ENCODE assay signal across 35 cellular contexts in the genomic region with DNA sequence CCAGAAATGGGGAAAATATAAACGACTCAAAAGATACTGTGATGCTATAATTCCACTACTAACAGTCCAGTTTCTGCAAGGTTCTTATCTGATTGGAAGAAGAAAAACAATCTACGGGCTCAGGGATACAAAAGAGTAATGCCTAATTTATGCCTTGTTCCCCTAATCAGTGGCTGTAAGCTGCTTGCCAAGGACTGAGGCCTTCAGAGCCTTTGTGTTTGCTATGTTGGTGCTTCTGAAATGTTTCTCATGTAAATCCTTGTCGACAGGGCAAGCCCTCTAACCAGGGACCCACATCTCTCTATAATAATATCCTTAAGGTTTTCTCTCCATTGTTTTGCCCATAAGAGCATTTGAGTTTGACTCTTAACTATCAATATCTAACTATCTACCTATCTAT.
"Had no signal": no experiment of that assay in that cellular context is flagged by ENCODE, and none has a peak within 500 bp of the region (broad histone marks: within the 10 kb centered on the region; RNA-seq: fewer than 3 reads in every experiment).

No MANE protein-coding gene starts in this region.

- H3K4me3 ChIP-seq: ascending aorta, MG63 had no signal

- H3K27ac Mint-ChIP-seq: activated CD4-positive, alpha-beta T cell treated with anti-CD3 and anti-CD28 coated beads, Interleukin-2, amount 10 ng/mL, durations not matched to agents 24 days and 14 days; activated CD8-positive, alpha-beta T cell treated with anti-CD3 and anti-CD28 coated beads for 36 hours; activated naive CD8-positive, alpha-beta T cell treated with anti-CD3 and anti-CD28 coated beads for 36 hours; activated T-cell treated with anti-CD3 and anti-CD28 coated beads, Interleukin-2, amount 50 U/mL, for 72 hours; activated T-helper 17 cell treated with anti-CD3 and anti-CD28 coated beads, Interleukin-2, amount 50 U/mL, for 72 hours had no signal

- DNase-seq: activated CD4-positive, alpha-beta T cell treated with anti-CD3 and anti-CD28 coated beads, Interleukin-2, amount 10 ng/mL, durations not matched to agents 24 days and 14 days; activated CD4-positive, alpha-beta T cell treated with anti-CD3 and anti-CD28 coated beads, Interleukin-2, amount 50 U/mL, for 4 hours; activated CD4-positive, CD25-positive, alpha-beta regulatory T cell; activated CD8-positive, alpha-beta T cell treated with anti-CD3 and anti-CD28 coated beads for 36 hours; activated effector memory CD4-positive, alpha-beta T cell treated with anti-CD3 and anti-CD28 coated beads, Interleukin-2, amount 50 U/mL, for 16 hours; activated naive CD4-positive, alpha-beta T cell; activated naive CD4-positive, alpha-beta T cell treated with anti-CD3 and anti-CD28 coated beads, Interleukin-2, amount 50 U/mL, for 16 hours; activated naive CD8-positive, alpha-beta T cell treated with anti-CD3 and anti-CD28 coated beads for 36 hours; activated T-cell treated with anti-CD3 and anti-CD28 coated beads, Interleukin-2, amount 50 U/mL, for 1 hour; activated T-cell treated with anti-CD3 and anti-CD28 coated beads, Interleukin-2, amount 50 U/mL, for 72 hours; amniotic stem cell; caudate nucleus; Kasumi-1; KG1; MG63; MV-4-11; NCI-H1092; NCI-H1436 treated with DMSO at 0.1 percent for 48 hours; NCI-H1694 treated with DMSO at 0.1 percent for 48 hours; NCI-H2029 treated with DMSO at 0.1 percent for 48 hours; NCI-H2107; NCI-H2171; NCI-H510A; NCI-H526; NCI-H748 treated with DMSO at 0.1 percent for 48 hours; NK-92 treated with Interleukin-12 subunit alpha and Interleukin-12 subunit beta, amount 100 ng/mL, for 24 hours; Right ventricle myocardium superior; SW 1271; T-helper 1 cell; T-helper 2 cell; T-helper 9 cell had no signal

- H3K4me1 ChIP-seq: ascending aorta had no signal

- H3K4me3 Mint-ChIP-seq: activated CD4-positive, alpha-beta T cell treated with anti-CD3 and anti-CD28 coated beads, Interleukin-2, amount 10 ng/mL, durations not matched to agents 24 days and 14 days; activated CD8-positive, alpha-beta T cell treated with anti-CD3 and anti-CD28 coated beads for 36 hours; activated naive CD8-positive, alpha-beta T cell treated with anti-CD3 and anti-CD28 coated beads for 36 hours; activated T-cell treated with anti-CD3 and anti-CD28 coated beads, Interleukin-2, amount 50 U/mL, for 72 hours; activated T-helper 17 cell treated with anti-CD3 and anti-CD28 coated beads, Interleukin-2, amount 50 U/mL, for 72 hours; brain had no signal

- H3K4me1 Mint-ChIP-seq: activated CD4-positive, alpha-beta T cell treated with anti-CD3 and anti-CD28 coated beads, Interleukin-2, amount 10 ng/mL, durations not matched to agents 24 days and 14 days; activated T-helper 17 cell treated with anti-CD3 and anti-CD28 coated beads, Interleukin-2, amount 50 U/mL, for 72 hours; brain had no signal

- H3K36me3 ChIP-seq: ascending aorta, MG63 had no signal

- ATAC-seq: activated CD8-positive, alpha-beta T cell treated with anti-CD3 and anti-CD28 coated beads for 36 hours; activated T-cell treated with anti-CD3 and anti-CD28 coated beads, Interleukin-2, amount 50 U/mL, for 72 hours; activated T-helper 17 cell treated with anti-CD3 and anti-CD28 coated beads, Interleukin-2, amount 50 U/mL, for 72 hours had no signal

- H3K36me3 Mint-ChIP-seq: brain had no signal

- H3K27ac ChIP-seq: ascending aorta, VCaP had no signal

- H3K27me3 ChIP-seq: ascending aorta, MG63 had no signal

- H3K9me3 ChIP-seq: MG63 had no signal

- H3K27me3 Mint-ChIP-seq: activated CD4-positive, alpha-beta T cell treated with anti-CD3 and anti-CD28 coated beads, Interleukin-2, amount 10 ng/mL, durations not matched to agents 24 days and 14 days; activated CD8-positive, alpha-beta T cell treated with anti-CD3 and anti-CD28 coated beads for 36 hours; activated naive CD8-positive, alpha-beta T cell treated with anti-CD3 and anti-CD28 coated beads for 36 hours; activated T-helper 17 cell treated with anti-CD3 and anti-CD28 coated beads, Interleukin-2, amount 50 U/mL, for 72 hours; brain had no signal
